18 cellular contexts compared by ENCODE assay signal in the genomic region with DNA sequence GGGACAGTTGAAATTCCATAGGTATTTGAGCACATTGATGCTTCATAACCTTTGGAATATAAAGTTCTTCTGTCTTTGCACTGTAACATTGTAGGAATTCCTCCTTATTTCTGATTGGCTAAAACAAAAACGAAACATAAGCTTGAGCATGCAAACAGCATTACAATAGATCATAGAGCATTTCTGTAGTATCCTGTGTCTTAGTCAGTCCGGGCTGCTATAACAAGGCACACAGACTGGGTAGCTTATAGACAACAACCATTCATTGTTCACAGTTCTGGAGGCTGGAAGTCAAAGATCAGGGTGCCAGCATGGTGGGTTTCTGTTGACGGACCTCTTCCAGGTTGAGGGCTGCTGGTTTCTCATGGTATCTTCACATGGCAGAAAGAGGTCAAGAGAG.
DNase-seq lines count a peak whose midpoint lies in the region; FAIRE-seq and TF ChIP-seq lines count a peak whose summit lies in the region.
"Had no signal": no experiment of that assay in that cellular context is flagged by ENCODE, and none has a peak within 500 bp of the region (broad histone marks: within the 10 kb centered on the region; RNA-seq: fewer than 3 reads in every experiment).

No MANE protein-coding gene starts in this region.

- no peak overlapping the region for H3K27ac ChIP-seq in osteoblast (ENCODE audit: low read depth, low read length)

- H3K36me3 Mint-ChIP-seq in HFFc6 (ENCODE audit: low read depth): no peaks in the 10 kb centered on the region
- H3K36me3 Mint-ChIP-seq: CD4-positive, alpha-beta memory T cell had no signal

- peak overlapping the region; percentile 40; the same call in 1 of the 2 replicates for H3K4me3 Mint-ChIP-seq in HFFc6
- H3K4me3 Mint-ChIP-seq: CD4-positive, alpha-beta memory T cell; GM23338 had no signal

- TF ChIP-seq CTCF in HFFc6 (IDR thresholded peaks at IDR 0.05) (no peak), osteoblast (IDR thresholded peaks at IDR 0.05; ENCODE audit: extremely low read depth, low read depth, low read length) (no peak), D721Med (IDR thresholded peaks at IDR 0.05; ENCODE audit: insufficient read depth, missing control alignments) (no peak)

- in situ Hi-C loops in SK-MEL-5 (cut with HindIII; ENCODE audit: low pct_unique_long_range_greater_than_20kb, low sequenced_read_pairs): no loop called here

- peak overlapping the region; percentile 13 for H3K4me2 ChIP-seq in osteoblast (ENCODE audit: insufficient read depth, low read length)
- H3K4me2 ChIP-seq: GM23338 had no signal

- H3K27me3 Mint-ChIP-seq in HFFc6 (ENCODE audit: insufficient read depth): 0 out of 2 replicates have a peak, but pooled peaks cover 2% of the 10 kb centered on the region

- no peak overlapping the region for H3K4me3 ChIP-seq in osteoblast (ENCODE audit: insufficient read depth, low read length)
- H3K4me3 ChIP-seq: GM12878, GM23338, HAP-1 had no signal

- no peaks in the 10 kb centered on the region for H4K20me1 ChIP-seq in osteoblast (ENCODE audit: insufficient read depth, low read length)

- no peak for FAIRE-seq in D721Med (lab: Jason Lieb, UNC)
- FAIRE-seq: GM12878, GM18507 had no signal

- H2AFZ ChIP-seq in osteoblast (ENCODE audit: low read length): no peak overlapping the region
- H2AFZ ChIP-seq: GM23338 had no signal

- DNase-seq in ELR (ENCODE audit: low read depth) (peak; percentile 9), HFFc6 (no peak), SK-MEL-5 (ENCODE audit: low read depth, low spot score) (peak; percentile 28), osteoblast (ENCODE audit: insufficient read length, low spot score, missing footprints) (no peak), NCI-H226 (no peak), D721Med (ENCODE audit: insufficient read length, low spot score) (no peak), D341Med (ENCODE audit: low spot score) (no peak)
- DNase-seq: C1 segment of cervical spinal cord; Calu3; CD4-positive, alpha-beta memory T cell; COR-L47; DMS53; DMS79 treated with DMSO at 0.1 percent for 48 hours; GDM1 had no signal

- H3K9me3 Mint-ChIP-seq in HFFc6: no peaks in the 10 kb centered on the region
- H3K9me3 Mint-ChIP-seq: CD4-positive, alpha-beta memory T cell; GM23338 had no signal

- no peaks in the 10 kb centered on the region for H3K4me1 Mint-ChIP-seq in HFFc6 (ENCODE audit: low read depth)
- H3K4me1 Mint-ChIP-seq: CD4-positive, alpha-beta memory T cell had no signal

- H3K79me2 ChIP-seq in osteoblast (ENCODE audit: insufficient read depth, low read length): no peaks in the 10 kb centered on the region

- H3K36me3 ChIP-seq in osteoblast (ENCODE audit: insufficient read depth, low read length): no peaks in the 10 kb centered on the region
- H3K36me3 ChIP-seq: HAP-1 had no signal

- H3K27me3 ChIP-seq in osteoblast (ENCODE audit: insufficient read depth, low read length): no peaks in the 10 kb centered on the region

- no peaks in the 10 kb centered on the region for H3K4me1 ChIP-seq in osteoblast (ENCODE audit: insufficient read depth, low read length)
- H3K4me1 ChIP-seq: HAP-1 had no signal

- H3K27ac Mint-ChIP-seq in HFFc6: no peak overlapping the region
- H3K27ac Mint-ChIP-seq: CD4-positive, alpha-beta memory T cell; GM23338 had no signal

- H3K9me3 ChIP-seq in osteoblast (ENCODE audit: low read depth, low read length): no peaks in the 10 kb centered on the region
- H3K9me3 ChIP-seq: HAP-1 had no signal

Comparison
In these comparisons a context has a peak if more than half of its experiments do, and no peak if none do; other contexts are left out.
1. DNase-seq: peak in ELR (single experiment) and SK-MEL-5 (single experiment); none in HFFc6 (single experiment), osteoblast (single experiment), NCI-H226 (single experiment), D721Med (single experiment) and D341Med (single experiment).